8 cellular contexts compared by ENCODE assay signal in the genomic region with DNA sequence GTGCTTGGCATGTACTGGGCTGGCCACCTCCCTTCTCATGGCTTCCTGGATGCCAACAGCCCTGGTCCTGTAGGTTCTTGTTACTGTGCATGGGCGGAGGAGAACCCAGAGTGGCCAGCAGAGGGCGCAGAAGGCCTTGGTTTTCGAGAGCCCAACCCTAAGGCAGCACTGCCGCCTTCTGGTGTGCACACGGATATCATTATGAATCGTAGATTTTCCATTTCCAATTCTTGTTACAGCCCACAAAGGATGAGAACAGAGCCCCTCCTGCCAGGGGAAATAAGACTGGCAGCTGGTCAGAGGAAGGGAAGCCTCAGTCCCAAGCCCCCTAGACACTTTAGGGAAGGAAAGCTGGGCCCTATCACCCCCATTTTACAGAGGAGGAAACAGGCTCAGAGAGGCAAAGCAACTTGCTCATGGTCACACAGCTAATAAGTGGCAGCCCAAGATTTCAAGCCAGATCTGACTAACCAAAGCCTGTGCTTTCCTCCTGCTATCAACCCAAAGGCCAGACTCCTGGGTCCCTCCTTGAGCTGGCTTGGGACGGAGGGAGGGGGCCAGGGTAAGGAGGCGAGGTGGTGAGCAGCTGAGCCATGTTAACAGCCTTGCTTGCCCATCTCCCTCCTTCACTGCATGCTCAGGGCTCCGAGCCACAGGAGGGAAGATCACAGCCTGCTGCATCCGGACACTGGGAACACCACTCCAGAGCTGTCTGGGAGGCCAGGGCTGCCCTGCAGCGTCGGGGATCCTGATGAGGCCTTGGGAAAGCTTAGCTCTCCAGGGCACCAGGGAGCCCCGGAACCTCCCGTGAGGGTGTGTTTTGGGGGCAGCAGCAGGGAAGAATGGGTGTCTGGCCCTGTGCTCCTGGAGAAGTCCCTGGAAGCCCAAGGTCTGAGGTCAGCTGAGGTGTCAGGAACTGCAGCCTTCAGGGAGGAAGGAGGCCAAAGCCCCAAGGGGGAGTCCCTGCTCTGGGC.
DNase-seq lines count a peak whose midpoint lies in the region; ATAC-seq and TF ChIP-seq lines count a peak whose summit lies in the region.
"Not testable (repeated sequence)": the region's sequence is repeated elsewhere in the genome, so short reads cannot be mapped to it uniquely, and the experiment has no call there.

No MANE protein-coding gene starts in this region.

- H3K9ac ChIP-seq in smooth muscle cell (ENCODE audit: low read depth), result not testable (repeated sequence)

- peak overlapping the region in 1 of 2 donors; percentile 28 for H3K27ac ChIP-seq in coronary artery
- H3K27ac ChIP-seq in smooth muscle cell (ENCODE audit: low read depth); aorta (ENCODE audit: low read depth in 1 of 2, low read length in 2 of 2): not testable (repeated sequence)

- intact Hi-C loops in aorta (cut with DNase I), result not testable (repeated sequence)

- WGBS in smooth muscle cell (ENCODE audit: low lambda C conversion rate), result 58% methylated on average over 14 of the region's 14 CpGs
- WGBS in aorta, 2 donors, result 51 to 54% methylated on average over 14 of the region's 14 CpGs

- H3K79me2 ChIP-seq in smooth muscle cell (ENCODE audit: low read depth), result not testable (repeated sequence)

- H3K36me3 ChIP-seq in smooth muscle cell (ENCODE audit: low read depth); aorta (ENCODE audit: control insufficient read depth in 1 of 2, insufficient read depth in 2 of 2, low read length in 1 of 2): not testable (repeated sequence)

- H3F3A ChIP-seq in smooth muscle cell (ENCODE audit: low read depth), result not testable (repeated sequence)

- H3K4me1 ChIP-seq in smooth muscle cell (ENCODE audit: low read depth); aorta (ENCODE audit: control insufficient read depth in 1 of 2, insufficient read depth in 2 of 2, low read length in 2 of 2): not testable (repeated sequence)

- not testable (repeated sequence) for ATAC-seq in aorta (ENCODE audit: low FRiP score)

- CTCF ChIA-PET in GM10248 (lab: Yijun Ruan, JAX), result interaction anchor here (0.8 to 3.9 kb wide), 17 partner anchors 16 to 175 kb away, joined by 3 to 18 read pairs (median 5); no protein-coding TSS in a partner anchor

- H3K27me3 ChIP-seq in smooth muscle cell (ENCODE audit: low read depth); aorta (ENCODE audit: control insufficient read depth in 1 of 2, insufficient read depth in 2 of 2, low read length in 1 of 2): not testable (repeated sequence)

- H4K20me1 ChIP-seq in smooth muscle cell (ENCODE audit: low read depth), result peaks cover 49% of the 10 kb centered on the region

- not testable (repeated sequence) for H3K4me3 ChIP-seq in coronary artery; smooth muscle cell; aorta (ENCODE audit: low read length in 2 of 2)

- peak; percentile 90 for TF ChIP-seq CTCF in GM10248 (IDR thresholded peaks at IDR 0.05; ENCODE audit: control extremely low read depth, extremely low read depth, low read depth, missing control alignments)
- TF ChIP-seq CTCF in coronary artery (IDR thresholded peaks at IDR 0.05), result peak; percentile 46
- TF ChIP-seq CTCF in smooth muscle cell (IDR thresholded peaks at IDR 0.05; ENCODE audit: borderline replicate concordance, insufficient read depth, poor library complexity, severe bottlenecking), result peak; percentile 42

- DNase-seq in GM10248 (ENCODE audit: extremely low spot score), result peak; percentile 62
- peak; percentile 73 to 91 (median 87) for DNase-seq in NCI-H1417 (lab: John Stamatoyannopoulos, UW)
- peak; percentile 90 for DNase-seq in RPMI8226
- DNase-seq in activated CD8-positive, alpha-beta memory T cell treated with anti-CD3 and anti-CD28 coated beads, Interleukin-2, amount 50 U/mL, for 1 hour (ENCODE audit: extremely low read depth), result peak; percentile 66
- DNase-seq in coronary artery (ENCODE audit: low spot score), result peak; percentile 85
- peak; percentile 83 for DNase-seq in kidney glomerular epithelial cell (lab: John Stamatoyannopoulos, UW)
- DNase-seq in smooth muscle cell (lab: John Stamatoyannopoulos, UW; ENCODE audit: unreplicated experiment), result peak; percentile 50
- peak; percentile 95 to 98 for DNase-seq in aorta

- H3K9me3 ChIP-seq in smooth muscle cell (replicated peaks; ENCODE audit: low read depth); aorta (ENCODE audit: control insufficient read depth, low read length): not testable (repeated sequence)

- POLR2A ChIA-PET in GM10248 (lab: Yijun Ruan, JAX), result not testable (repeated sequence)

- H3K4me2 ChIP-seq in smooth muscle cell, result not testable (repeated sequence)

- not testable (repeated sequence) for H2AFZ ChIP-seq in smooth muscle cell (ENCODE audit: low read depth)
